Comparison of ENCODE assay signal across 8 cellular contexts in genomic region chr22:17159504-17159951, GRCh38. TPM values are rescaled to one million over a fixed set of nuclear protein-coding genes. Genes with fewer than 3 reads are reported as not detected.
A peak's percentile ranks its signal among the peaks of the same experiment; 100 is the strongest.
DNase-seq lines count a peak whose midpoint lies in the region; ATAC-seq and TF ChIP-seq lines count a peak whose summit lies in the region.

No MANE protein-coding gene starts in this region.

- no peak for TF ChIP-seq CTCF in cardiac fibroblast (IDR thresholded peaks at IDR 0.05; ENCODE audit: low read depth, low read length)

- WGBS in HUES64 = 61% methylated on average over 35 of the region's 35 CpGs

- peaks cover 5% of the 10 kb centered on the region for H3K27me3 Mint-ChIP-seq in T-helper 2 cell treated with Interferon-gamma antibody and Interleukin-4, amounts not matched to agents 5 μg/mL and 100 μg/mL, for 36 hours (ENCODE audit: low read depth)

- DNase-seq in T-helper 2 cell treated with Interferon-gamma antibody and Interleukin-4, amounts not matched to agents 5 μg/mL and 100 μg/mL, for 36 hours (ENCODE audit: low spot score) = peak; percentile 57
- DNase-seq in cardiac fibroblast (ENCODE audit: low read depth in 2 of 2) (peak; percentile 45 to 60), left lobe of liver (ENCODE audit: low spot score) (peak; percentile 78)
- peak; percentile 59 to 68 for DNase-seq in stimulated activated CD4-positive, alpha-beta T cell treated with anti-CD3 and anti-CD28 coated beads, Interleukin-2, amount 100 ng/mL, for 48 hours

- H3K27ac Mint-ChIP-seq in T-helper 2 cell treated with Interferon-gamma antibody and Interleukin-4, amounts not matched to agents 5 μg/mL and 100 μg/mL, for 36 hours = peak overlapping the region; percentile 75

- peak overlapping the region; percentile 63 to 81 (median 74) for H3K4me3 ChIP-seq in BLaER1 treated with 17β-estradiol and CSF1 and Interleukin-3, amounts not matched to agents 10 nM and 100 nM
- H3K4me3 ChIP-seq in HUES64 (ENCODE audit: low read length) = peak overlapping the region; percentile 92
- H3K4me3 ChIP-seq in cardiac fibroblast (replicated peaks in 1 of 2; ENCODE audit: low read depth in 2 of 2, low read length in 2 of 2) = peak overlapping the region; percentile 64 to 65

- H3K4me3 Mint-ChIP-seq in T-helper 2 cell treated with Interferon-gamma antibody and Interleukin-4, amounts not matched to agents 5 μg/mL and 100 μg/mL, for 36 hours = peak overlapping the region; percentile 85

- peak overlapping the region; percentile 80 to 96 (median 91) for H3K4me2 ChIP-seq in BLaER1 treated with 17β-estradiol and CSF1 and Interleukin-3, amounts not matched to agents 10 nM and 100 nM

- peak overlapping the region; percentile 73 to 93 (median 86) for H3K9ac ChIP-seq in BLaER1 treated with 17β-estradiol and CSF1 and Interleukin-3, amounts not matched to agents 10 nM and 100 nM
- H3K9ac ChIP-seq in HUES64 (ENCODE audit: low read depth, low read length) = peak overlapping the region; percentile 70

- no peaks in the 10 kb centered on the region for H3K9me3 Mint-ChIP-seq in T-helper 2 cell treated with Interferon-gamma antibody and Interleukin-4, amounts not matched to agents 5 μg/mL and 100 μg/mL, for 36 hours

- H3K27ac ChIP-seq in BLaER1 treated with 17β-estradiol and CSF1 and Interleukin-3, amounts not matched to agents 10 nM and 100 nM = peak overlapping the region; percentile 51 to 93 (median 89); a peak in 21 of 22 replicates
- H3K27ac ChIP-seq in HUES64 (ENCODE audit: low read depth, low read length) = no peak overlapping the region

- ATAC-seq in GM19397 (IDR thresholded peaks at IDR 0.05; ENCODE audit: unreplicated experiment) (peak; percentile 33), left lobe of liver (peak; percentile 57), GM21526 (IDR thresholded peaks at IDR 0.05; ENCODE audit: low FRiP score, unreplicated experiment) (no peak)

- no peaks in the 10 kb centered on the region for H3K27me3 ChIP-seq in BLaER1 treated with 17β-estradiol and CSF1 and Interleukin-3, amounts not matched to agents 10 nM and 100 nM
- no peaks in the 10 kb centered on the region for H3K27me3 ChIP-seq in HUES64 (ENCODE audit: insufficient read depth, low read length)

- H3K9me3 ChIP-seq in BLaER1 treated with 17β-estradiol and CSF1 and Interleukin-3, amounts not matched to agents 10 nM and 100 nM (replicated peaks in 1 of 11) = no peaks in the 10 kb centered on the region
- H3K9me3 ChIP-seq in HUES64 (ENCODE audit: insufficient read depth, low read depth, low read length) = no peaks in the 10 kb centered on the region

- peaks cover 41 to 50% (median 47%) of the 10 kb centered on the region in 10 experiments for H3K4me1 ChIP-seq in BLaER1 treated with 17β-estradiol and CSF1 and Interleukin-3, amounts not matched to agents 10 nM and 100 nM
- H3K4me1 ChIP-seq in HUES64 (ENCODE audit: insufficient read depth, low read length) = peaks cover 4% of the 10 kb centered on the region

- H3K36me3 Mint-ChIP-seq in T-helper 2 cell treated with Interferon-gamma antibody and Interleukin-4, amounts not matched to agents 5 μg/mL and 100 μg/mL, for 36 hours (ENCODE audit: low read depth) = peaks cover 9% of the 10 kb centered on the region

- peaks cover 0 to 24% (median 0%) of the 10 kb centered on the region in 11 experiments; a peak in 7 of 22 replicates for H3K36me3 ChIP-seq in BLaER1 treated with 17β-estradiol and CSF1 and Interleukin-3, amounts not matched to agents 10 nM and 100 nM
- H3K36me3 ChIP-seq in HUES64 (ENCODE audit: insufficient read depth, low read length) = peaks cover 8% of the 10 kb centered on the region

- H3K4me1 Mint-ChIP-seq in T-helper 2 cell treated with Interferon-gamma antibody and Interleukin-4, amounts not matched to agents 5 μg/mL and 100 μg/mL, for 36 hours (ENCODE audit: low read depth) = peaks cover 24% of the 10 kb centered on the region

- H4K20me1 ChIP-seq in BLaER1 treated with 17β-estradiol and CSF1 and Interleukin-3, amounts not matched to agents 10 nM and 100 nM = peaks cover 26 to 40% (median 35%) of the 10 kb centered on the region in 11 experiments; a peak in 21 of 22 replicates

RNA-seq across cellular contexts. Expression of gene HDHD5, which starts 0.5 kb away (rescaled TPM):
- 45.1 TPM for polyA plus RNA-seq in HUES64 (2013, experiment 1 of 2)
- 45.0 TPM for polyA plus RNA-seq in HUES64 (2013, experiment 2 of 2)
- total RNA-seq in left lobe of liver = 31.7 TPM

RNA-seq across cellular contexts. Expression of gene TMEM121B, which starts 38.4 kb away (rescaled TPM):
- 3.9 TPM for polyA plus RNA-seq in HUES64 (2013, experiment 1 of 2)
- polyA plus RNA-seq in HUES64 (2013, experiment 2 of 2) = 4.1 TPM
- 0.10 TPM for total RNA-seq in left lobe of liver

RNA-seq across cellular contexts. Expression of gene ADA2, which starts 59.7 kb away (rescaled TPM):
- polyA plus RNA-seq in HUES64 (2013, experiment 1 of 2) = 11.8 TPM
- 13.6 TPM for polyA plus RNA-seq in HUES64 (2013, experiment 2 of 2)
- total RNA-seq in left lobe of liver = 5.7 TPM
